Comparison of ENCODE assay signal across 13 cellular contexts in genomic region chr1:114854693-114855320, GRCh38. TPM values are rescaled to one million over a fixed set of nuclear protein-coding genes. Genes with fewer than 3 reads are reported as not detected.
DNase-seq lines count a peak whose midpoint lies in the region; ATAC-seq and TF ChIP-seq lines count a peak whose summit lies in the region.
"Had no signal": no experiment of that assay in that cellular context is flagged by ENCODE, and none has a peak within 500 bp of the region (broad histone marks: within the 10 kb centered on the region; RNA-seq: fewer than 3 reads in every experiment).

Gene SYCP1, plus strand, starts transcription at chr1:114854863. Its CDS starts 602 bp downstream, at chr1:114855465.

- H3K27ac Mint-ChIP-seq in CD8-positive, alpha-beta memory T cell = no peak within 1 kb of the TSS
- no peak within 1 kb of the TSS for H3K27ac Mint-ChIP-seq in HFFc6
- H3K27ac Mint-ChIP-seq: IgD-negative memory B cell had no signal

- peaks cover 38 to 55% of the 10 kb centered on the region in 2 donors for H3K27me3 Mint-ChIP-seq in CD8-positive, alpha-beta memory T cell
- H3K27me3 Mint-ChIP-seq in HFFc6 (ENCODE audit: insufficient read depth) = peaks cover 23% of the 10 kb centered on the region

- H3K36me3 ChIP-seq in CD8-positive, alpha-beta memory T cell (ENCODE audit: insufficient read depth, low read length) = no peaks in the 10 kb centered on the region
- H3K36me3 ChIP-seq in osteoblast (ENCODE audit: insufficient read depth, low read length) = no peaks in the 10 kb centered on the region

- no peaks in the 10 kb centered on the region for H3K79me2 ChIP-seq in osteoblast (ENCODE audit: insufficient read depth, low read length)

- TF ChIP-seq CTCF in HFFc6 (IDR thresholded peaks at IDR 0.05) (no peak), osteoblast (IDR thresholded peaks at IDR 0.05; ENCODE audit: extremely low read depth, low read depth, low read length) (no peak)

- peaks cover 8 to 11% (median 10%) of the 10 kb centered on the region in 3 donors for H3K4me1 Mint-ChIP-seq in CD8-positive, alpha-beta memory T cell
- no peaks in the 10 kb centered on the region for H3K4me1 Mint-ChIP-seq in HFFc6 (ENCODE audit: low read depth)

- peak within 1 kb of the TSS in 6 of 7 donors; percentile 33 to 68 (median 44) for H3K4me3 Mint-ChIP-seq in CD8-positive, alpha-beta memory T cell
- peak within 1 kb of the TSS; percentile 47; the same call in 1 of the 2 replicates for H3K4me3 Mint-ChIP-seq in HFFc6

- H3K36me3 Mint-ChIP-seq in CD8-positive, alpha-beta memory T cell = no peaks in the 10 kb centered on the region
- no peaks in the 10 kb centered on the region; the same call in 1 of the 2 replicates for H3K36me3 Mint-ChIP-seq in HFFc6 (ENCODE audit: low read depth)
- H3K36me3 Mint-ChIP-seq: IgD-negative memory B cell had no signal

- no peaks in the 10 kb centered on the region for H4K20me1 ChIP-seq in osteoblast (ENCODE audit: insufficient read depth, low read length)

- POLR2A ChIA-PET in CD8-positive, alpha-beta memory T cell (lab: Charles Lee) = no interaction called here

- no peak within 1 kb of the TSS for H3K27ac ChIP-seq in CD8-positive, alpha-beta memory T cell (ENCODE audit: low read depth, low read length)
- H3K27ac ChIP-seq in osteoblast (ENCODE audit: low read depth, low read length) = no peak within 1 kb of the TSS

- no peaks in the 10 kb centered on the region for H3K4me1 ChIP-seq in CD8-positive, alpha-beta memory T cell (ENCODE audit: insufficient read depth, low read length)
- H3K4me1 ChIP-seq in osteoblast (ENCODE audit: insufficient read depth, low read length) = no peaks in the 10 kb centered on the region

- no peaks in the 10 kb centered on the region for H3K9me3 ChIP-seq in CD8-positive, alpha-beta memory T cell (ENCODE audit: low read length)
- H3K9me3 ChIP-seq in osteoblast (ENCODE audit: low read depth, low read length) = no peaks in the 10 kb centered on the region

- DNase-seq in CD8-positive, alpha-beta memory T cell = peak in 1 of 5 donors; percentile 3
- DNase-seq in HFFc6 (no peak), dermis blood vessel endothelial cell (peak; percentile 7), osteoblast (ENCODE audit: insufficient read length, low spot score, missing footprints) (no peak), GDM1 (lab: John Stamatoyannopoulos, UW) (no peak)
- DNase-seq: DMS79, head of caudate nucleus, NCI-H1930, T1000 had no signal

- CTCF ChIA-PET in CD8-positive, alpha-beta memory T cell (lab: Charles Lee) = no interaction called here

- H3K27me3 ChIP-seq in CD8-positive, alpha-beta memory T cell (ENCODE audit: insufficient read depth, low read length, poor library complexity, severe bottlenecking) = peaks cover 23% of the 10 kb centered on the region
- H3K27me3 ChIP-seq in osteoblast (ENCODE audit: insufficient read depth, low read length) = peaks cover 25% of the 10 kb centered on the region

- ATAC-seq in HG03342 (IDR thresholded peaks at IDR 0.05; ENCODE audit: unreplicated experiment) = no peak
- no peak for ATAC-seq in GM19023 (IDR thresholded peaks at IDR 0.05; ENCODE audit: unreplicated experiment)

- peak within 1 kb of the TSS; percentile 55 for H3K4me2 ChIP-seq in osteoblast (ENCODE audit: insufficient read depth, low read length)

- no peak within 1 kb of the TSS for H3K4me3 ChIP-seq in CD8-positive, alpha-beta memory T cell (ENCODE audit: low read length)
- peak within 1 kb of the TSS; percentile 15 for H3K4me3 ChIP-seq in osteoblast (ENCODE audit: insufficient read depth, low read length)

- H3K9me3 Mint-ChIP-seq in CD8-positive, alpha-beta memory T cell = peaks cover 0 to 5% (median 0%) of the 10 kb centered on the region in 5 donors
- H3K9me3 Mint-ChIP-seq in HFFc6 = no peaks in the 10 kb centered on the region

- H2AFZ ChIP-seq in osteoblast (ENCODE audit: low read length) = peak within 1 kb of the TSS; percentile 11

RNA-seq across cellular contexts. Expression of gene SYCP1, which starts in this region (rescaled TPM):
- total RNA-seq in CD8-positive, alpha-beta memory T cell = not detected
- polyA plus RNA-seq in CD8-positive, alpha-beta memory T cell = not detected
- total RNA-seq in HFFc6 (2021; fragmentation: NEBNext Ultra II Directional; extraction: Animal tissue kit (Norgen Biotek cat#: 25700)) = not detected
- total RNA-seq in dermis blood vessel endothelial cell (not detected in 2 replicates), osteoblast (not detected in 2 replicates)
- total RNA-seq: mononuclear cell had no signal
- polyA plus RNA-seq: IgD-negative memory B cell had no signal

Comparison
In these comparisons a context has a peak if more than half of its experiments do, and no peak if none do; other contexts are left out.
1. Peak in DNase-seq in dermis blood vessel endothelial cell; RNA of the gene not detected or under 1 TPM.